In the genomic region with DNA sequence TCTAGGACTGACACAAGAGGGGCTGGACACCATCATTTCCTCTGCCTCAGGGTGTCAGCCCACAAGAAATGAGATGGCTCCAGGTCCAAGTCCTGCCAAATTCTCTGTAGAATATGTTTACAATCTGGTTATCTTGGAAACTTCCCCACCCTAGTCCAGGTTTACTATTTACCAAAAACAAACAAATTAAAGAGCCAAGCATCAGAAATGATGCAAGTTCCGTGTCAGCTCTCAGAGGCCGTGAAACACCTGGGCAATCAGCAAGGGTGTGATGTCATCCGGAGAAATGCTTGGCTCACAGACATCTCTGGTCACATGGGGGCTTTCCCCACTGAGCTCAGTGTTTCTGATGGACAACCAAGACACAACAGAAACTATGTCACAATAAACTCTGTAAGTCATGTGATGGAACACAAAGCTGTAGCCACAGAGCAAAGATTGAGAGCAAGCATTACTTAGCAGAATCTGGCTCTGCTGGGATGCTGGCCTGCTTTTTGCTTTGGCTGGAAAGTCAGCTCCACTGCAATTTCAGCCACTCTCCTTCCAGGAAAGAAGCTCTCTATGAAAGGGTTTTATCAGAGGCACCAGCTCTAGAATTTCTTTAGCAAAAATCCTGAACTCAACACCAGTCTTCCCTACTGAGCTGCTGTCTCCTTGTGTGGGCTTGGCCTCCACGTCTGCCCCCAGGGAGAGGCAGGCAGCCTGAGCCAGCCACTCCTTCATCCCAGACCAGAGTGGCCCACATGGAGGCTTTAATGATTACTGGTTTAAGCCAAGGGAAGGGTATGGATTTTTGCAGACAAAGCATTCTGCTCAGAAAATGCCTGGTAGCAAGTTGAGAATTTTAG, we compare ENCODE assay signal across 9 cellular contexts. TPM values are rescaled to one million over a fixed set of nuclear protein-coding genes. Genes with fewer than 3 reads are reported as not detected.
DNase-seq lines count a peak whose midpoint lies in the region; ATAC-seq and TF ChIP-seq lines count a peak whose summit lies in the region.
"Had no signal": no experiment of that assay in that cellular context is flagged by ENCODE, and none has a peak within 500 bp of the region (broad histone marks: within the 10 kb centered on the region; RNA-seq: fewer than 3 reads in every experiment).

No MANE protein-coding gene starts in this region.

- H3K9me3 ChIP-seq in ascending aorta (no peaks in the 10 kb centered on the region), testis (no peaks in the 10 kb centered on the region)

- peak; percentile 45 for DNase-seq in NCI-H345 (lab: John Stamatoyannopoulos, UW)
- DNase-seq in NCI-H345 treated with DMSO at 0.1 percent for 48 hours (lab: John Stamatoyannopoulos, UW; ENCODE audit: unreplicated experiment), result no peak
- DNase-seq in LNCaP clone FGC (ENCODE audit: low read depth), result peak; percentile 98
- peak; percentile 81 to 89 for DNase-seq in ascending aorta (ENCODE audit: low spot score in 2 of 2)
- peak; percentile 67 for DNase-seq in testis
- DNase-seq in NCI-H2081 treated with DMSO at 0.1 percent for 48 hours (lab: John Stamatoyannopoulos, UW), result no peak
- DNase-seq: DND-41 had no signal

- H3K4me1 ChIP-seq in ascending aorta (peaks cover 8 to 15% of the 10 kb centered on the region in 2 donors), testis (peaks cover 5% of the 10 kb centered on the region)

- H3K4me3 ChIP-seq in LNCaP clone FGC (ENCODE audit: low read depth, low read length) (no peak overlapping the region), ascending aorta (no peak overlapping the region), testis (no peak overlapping the region)

- TF ChIP-seq POLR2A in testis (IDR thresholded peaks at IDR 0.05), result no peak

- ATAC-seq in GM21526 (IDR thresholded peaks at IDR 0.05; ENCODE audit: low FRiP score, unreplicated experiment), result peak; percentile 70

- TF ChIP-seq CTCF in LNCaP clone FGC (IDR thresholded peaks at IDR 0.05; ENCODE audit: control insufficient read depth, extremely low read depth, insufficient read depth) (no peak), ascending aorta (IDR thresholded peaks at IDR 0.05) (no peak), testis (IDR thresholded peaks at IDR 0.05) (no peak)

- H3K36me3 ChIP-seq in ascending aorta, result no peaks in the 10 kb centered on the region
- H3K36me3 ChIP-seq in testis (ENCODE audit: low read depth, missing control alignments), result no peaks in the 10 kb centered on the region

- H3K27me3 ChIP-seq in ascending aorta, result no peaks in the 10 kb centered on the region
- no peaks in the 10 kb centered on the region for H3K27me3 ChIP-seq in layer of hippocampus (ENCODE audit: control insufficient read depth, insufficient read depth, low read length)
- no peaks in the 10 kb centered on the region for H3K27me3 ChIP-seq in testis

- WGBS in testis, 2 donors, result 48 to 62% methylated on average over 4 of the region's 4 CpGs

- intact Hi-C loops in ascending aorta (cut with DNase I), result loop anchor here (2.0 kb wide), 1 partner anchor 70 kb away; no protein-coding TSS in a partner anchor
- intact Hi-C loops in testis (cut with DNase I; ENCODE audit: low total_unique reads), result no loop called here

- peak overlapping the region; percentile 73 to 80 for H3K27ac ChIP-seq in ascending aorta
- peak overlapping the region; percentile 69 for H3K27ac ChIP-seq in layer of hippocampus (ENCODE audit: low read depth, low read length)
- H3K27ac ChIP-seq in testis, result peak overlapping the region; percentile 22 to 63

RNA-seq across cellular contexts. Expression of a gene that starts 55.9 kb away (rescaled TPM):
- 186 TPM for total RNA-seq in ascending aorta
- total RNA-seq in testis, result 10 to 100 TPM; 33.9 to 54.6 TPM
- polyA plus RNA-seq in testis (ENCODE audit: insufficient read depth, low read depth, low replicate concordance), result 41.6 TPM

Comparison
In these comparisons a context has a peak if more than half of its experiments do, and no peak if none do; other contexts are left out.
1. DNase-seq: peak in NCI-H345 (single experiment), LNCaP clone FGC (single experiment), ascending aorta (2 of 2) and testis (single experiment); none in NCI-H345 treated with DMSO at 0.1 percent for 48 hours (single experiment) and NCI-H2081 treated with DMSO at 0.1 percent for 48 hours (single experiment).
2. Peak in every context shown above with its lines, with median percentiles within 50 percentile points of each other: H3K27ac ChIP-seq.